Comparison of ENCODE assay signal across 17 cellular contexts in the genomic region with DNA sequence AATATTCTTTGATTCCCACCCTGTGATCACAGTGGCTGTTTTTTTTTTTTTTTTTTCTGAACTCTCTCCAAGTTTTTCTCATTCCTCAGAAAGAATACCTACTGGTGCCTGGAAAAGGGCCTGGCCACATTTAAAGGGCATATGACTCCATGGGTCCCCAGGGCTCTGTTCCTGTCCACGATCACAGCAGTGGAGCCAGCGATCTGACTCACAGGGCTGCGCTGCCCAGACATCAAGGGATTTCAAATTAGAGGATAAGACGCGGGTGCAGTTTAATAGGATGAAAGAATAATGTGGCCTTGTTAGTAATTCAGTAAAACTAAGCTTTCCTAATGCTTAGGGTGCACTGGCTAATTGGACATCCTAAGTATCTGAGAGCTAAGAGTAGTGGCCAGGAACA.
A peak's percentile ranks its signal among the peaks of the same experiment; 100 is the strongest.
DNase-seq lines count a peak whose midpoint lies in the region; ATAC-seq and TF ChIP-seq lines count a peak whose summit lies in the region.
"Had no signal": no experiment of that assay in that cellular context is flagged by ENCODE, and none has a peak within 500 bp of the region (broad histone marks: within the 10 kb centered on the region; RNA-seq: fewer than 3 reads in every experiment).

No MANE protein-coding gene starts in this region.

- H3K4me1 ChIP-seq in naive thymus-derived CD4-positive, alpha-beta T cell (ENCODE audit: control insufficient read depth in 2 of 2, insufficient read depth in 2 of 2, low read length in 2 of 2), result no peaks in the 10 kb centered on the region
- H3K4me1 ChIP-seq: BLaER1 had no signal

- no peaks in the 10 kb centered on the region for H3K36me3 Mint-ChIP-seq in osteocyte (ENCODE audit: unreplicated experiment)
- H3K36me3 Mint-ChIP-seq in naive thymus-derived CD4-positive, alpha-beta T cell, result no peaks in the 10 kb centered on the region
- H3K36me3 Mint-ChIP-seq: CD8-positive, alpha-beta T cell had no signal

- H3K27ac Mint-ChIP-seq in osteocyte (ENCODE audit: unreplicated experiment), result peak overlapping the region; percentile 19
- H3K27ac Mint-ChIP-seq in naive thymus-derived CD4-positive, alpha-beta T cell, result no peak overlapping the region
- H3K27ac Mint-ChIP-seq: CD8-positive, alpha-beta T cell; HFFc6 had no signal

- no peak overlapping the region for H3K4me3 Mint-ChIP-seq in osteocyte (ENCODE audit: unreplicated experiment)
- no peak overlapping the region for H3K4me3 Mint-ChIP-seq in naive thymus-derived CD4-positive, alpha-beta T cell
- H3K4me3 Mint-ChIP-seq: CD8-positive, alpha-beta T cell; HFFc6 had no signal

- CTCF ChIA-PET in naive thymus-derived CD4-positive, alpha-beta T cell (lab: Charles Lee), result no interaction called here

- no peaks in the 10 kb centered on the region for H3K27me3 Mint-ChIP-seq in osteocyte (ENCODE audit: unreplicated experiment)
- peaks cover 0 to 8% (median 0%) of the 10 kb centered on the region in 5 donors for H3K27me3 Mint-ChIP-seq in naive thymus-derived CD4-positive, alpha-beta T cell

- no peaks in the 10 kb centered on the region for H3K36me3 ChIP-seq in naive thymus-derived CD4-positive, alpha-beta T cell (ENCODE audit: control insufficient read depth in 2 of 3, insufficient read depth in 3 of 3, low read length in 3 of 3)
- H3K36me3 ChIP-seq: BLaER1 had no signal

- ATAC-seq in HG03045 (IDR thresholded peaks at IDR 0.05; ENCODE audit: unreplicated experiment) (no peak), GM18861 (IDR thresholded peaks at IDR 0.05; ENCODE audit: unreplicated experiment) (no peak)
- no peak for ATAC-seq in naive thymus-derived CD4-positive, alpha-beta T cell
- ATAC-seq: CD8-positive, alpha-beta T cell had no signal

- POLR2A ChIA-PET in naive thymus-derived CD4-positive, alpha-beta T cell (lab: Charles Lee), result no interaction called here

- no peak for TF ChIP-seq CTCF in VCaP (conservative IDR thresholded peaks at IDR 0.05)
- no peak for TF ChIP-seq CTCF in osteocyte (IDR thresholded peaks at IDR 0.05)

- no peaks in the 10 kb centered on the region for H3K9me3 ChIP-seq in naive thymus-derived CD4-positive, alpha-beta T cell (ENCODE audit: control insufficient read depth in 2 of 3, low read length in 3 of 3)
- H3K9me3 ChIP-seq: BLaER1 had no signal

- DNase-seq in AG20443 (ENCODE audit: low spot score), result peak; percentile 27
- peak; percentile 27 for DNase-seq in LoVo (ENCODE audit: low spot score)
- no peak for DNase-seq in osteocyte (ENCODE audit: extremely low spot score, unreplicated experiment)
- DNase-seq in activated CD8-positive, alpha-beta memory T cell treated with anti-CD3 and anti-CD28 coated beads, Interleukin-2, amount 50 U/mL, for 48 hours, result no peak
- DNase-seq in naive thymus-derived CD4-positive, alpha-beta T cell, result no peak
- DNase-seq: 8988T; CD8-positive, alpha-beta T cell; DND-41; GDM1; HFFc6; NCI-H187 had no signal

- H3K4me3 ChIP-seq in naive thymus-derived CD4-positive, alpha-beta T cell (ENCODE audit: low read length), result no peak overlapping the region
- H3K4me3 ChIP-seq: BLaER1, SK-N-MC had no signal

- H3K27ac ChIP-seq in VCaP, result peak overlapping the region; percentile 71
- H3K27ac ChIP-seq in naive thymus-derived CD4-positive, alpha-beta T cell (ENCODE audit: low read depth, low read length), result no peak overlapping the region
- H3K27ac ChIP-seq: BLaER1, KMS-11 had no signal

- no peaks in the 10 kb centered on the region for H3K9me3 Mint-ChIP-seq in osteocyte (ENCODE audit: unreplicated experiment)
- peaks cover 0 to 8% (median 1%) of the 10 kb centered on the region in 11 donors for H3K9me3 Mint-ChIP-seq in naive thymus-derived CD4-positive, alpha-beta T cell

- intact Hi-C loops in naive thymus-derived CD4-positive, alpha-beta T cell (cut with micrococcal nuclease), result no loop called here

- H3K4me1 Mint-ChIP-seq in osteocyte (ENCODE audit: unreplicated experiment), result peaks cover 19% of the 10 kb centered on the region
- peaks cover 0 to 1% (median 0%) of the 10 kb centered on the region in 7 donors for H3K4me1 Mint-ChIP-seq in naive thymus-derived CD4-positive, alpha-beta T cell

- no peaks in the 10 kb centered on the region for H3K27me3 ChIP-seq in naive thymus-derived CD4-positive, alpha-beta T cell (ENCODE audit: control insufficient read depth in 2 of 2, insufficient read depth in 2 of 2, low read length in 2 of 2)
- H3K27me3 ChIP-seq: BLaER1 had no signal

Comparison
In these comparisons a context has a peak if more than half of its experiments do, and no peak if none do; other contexts are left out.
1. DNase-seq: peak in AG20443 (single experiment) and LoVo (single experiment); none in osteocyte (single experiment), activated CD8-positive, alpha-beta memory T cell treated with anti-CD3 and anti-CD28 coated beads, Interleukin-2, amount 50 U/mL, for 48 hours (single experiment) and naive thymus-derived CD4-positive, alpha-beta T cell (0 of 9).